19 cellular contexts compared by ENCODE assay signal in genomic region chr21:38039369-38039768, GRCh38.
"Had no signal": no experiment of that assay in that cellular context is flagged by ENCODE, and none has a peak within 500 bp of the region (broad histone marks: within the 10 kb centered on the region; RNA-seq: fewer than 3 reads in every experiment).

No MANE protein-coding gene starts in this region.

- DNase-seq: KBM-7, MV-4-11, NCI-H1048, NCI-H1105, NCI-H1417, NCI-H1436 treated with DMSO at 0.1 percent for 48 hours, NCI-H1930, NCI-H2081, NCI-H226, NCI-H510A, NCI-H524 treated with DMSO at 0.1 percent for 48 hours, NCI-H774, PC-3, SHP77 treated with DMSO at 0.1 percent for 48 hours, SJCRH30 had no signal

- H3K27ac ChIP-seq: HL-60, SJCRH30 had no signal

- ATAC-seq: Panc1, PC-3, Right ventricle myocardium inferior had no signal

- FAIRE-seq: HTR-8/SVneo had no signal

- H3K4me3 ChIP-seq: SJCRH30 had no signal

- H3K27me3 ChIP-seq: SJCRH30 had no signal

- H3K4me1 ChIP-seq: SJCRH30 had no signal

- H3K9me3 ChIP-seq: SJCRH30 had no signal

- H3K36me3 ChIP-seq: SJCRH30 had no signal
